2 cellular contexts compared by ENCODE assay signal in the genomic region with DNA sequence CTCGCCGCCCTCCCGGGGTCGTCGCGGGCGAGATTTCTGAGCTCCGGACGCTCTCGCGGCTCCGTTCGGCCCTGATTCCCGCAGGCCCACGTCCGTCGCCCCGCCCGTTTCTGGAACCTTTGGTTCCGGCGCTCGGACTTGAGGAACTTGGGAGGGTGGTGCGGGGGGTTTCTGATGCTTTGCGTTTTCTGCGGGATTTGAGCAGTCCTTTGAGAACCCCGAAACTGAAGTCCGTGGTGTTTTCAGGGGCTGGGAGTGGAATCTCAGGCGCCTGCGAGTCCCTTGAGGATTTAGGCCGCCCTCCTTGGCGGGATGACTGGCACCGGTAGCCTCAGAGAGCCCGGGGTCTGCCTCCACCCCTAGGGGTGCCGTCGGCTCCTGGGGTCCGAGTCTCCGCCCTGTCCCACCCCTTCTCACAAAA.
TF ChIP-seq lines count a peak whose summit lies in the region.

No MANE protein-coding gene starts in this region.

TF ChIP-seq in neural cell, 6 proteins besides CTCF, POLR2A, EP300 and RAD21 (continued from another document):
- TF ChIP-seq, protein P1, sequence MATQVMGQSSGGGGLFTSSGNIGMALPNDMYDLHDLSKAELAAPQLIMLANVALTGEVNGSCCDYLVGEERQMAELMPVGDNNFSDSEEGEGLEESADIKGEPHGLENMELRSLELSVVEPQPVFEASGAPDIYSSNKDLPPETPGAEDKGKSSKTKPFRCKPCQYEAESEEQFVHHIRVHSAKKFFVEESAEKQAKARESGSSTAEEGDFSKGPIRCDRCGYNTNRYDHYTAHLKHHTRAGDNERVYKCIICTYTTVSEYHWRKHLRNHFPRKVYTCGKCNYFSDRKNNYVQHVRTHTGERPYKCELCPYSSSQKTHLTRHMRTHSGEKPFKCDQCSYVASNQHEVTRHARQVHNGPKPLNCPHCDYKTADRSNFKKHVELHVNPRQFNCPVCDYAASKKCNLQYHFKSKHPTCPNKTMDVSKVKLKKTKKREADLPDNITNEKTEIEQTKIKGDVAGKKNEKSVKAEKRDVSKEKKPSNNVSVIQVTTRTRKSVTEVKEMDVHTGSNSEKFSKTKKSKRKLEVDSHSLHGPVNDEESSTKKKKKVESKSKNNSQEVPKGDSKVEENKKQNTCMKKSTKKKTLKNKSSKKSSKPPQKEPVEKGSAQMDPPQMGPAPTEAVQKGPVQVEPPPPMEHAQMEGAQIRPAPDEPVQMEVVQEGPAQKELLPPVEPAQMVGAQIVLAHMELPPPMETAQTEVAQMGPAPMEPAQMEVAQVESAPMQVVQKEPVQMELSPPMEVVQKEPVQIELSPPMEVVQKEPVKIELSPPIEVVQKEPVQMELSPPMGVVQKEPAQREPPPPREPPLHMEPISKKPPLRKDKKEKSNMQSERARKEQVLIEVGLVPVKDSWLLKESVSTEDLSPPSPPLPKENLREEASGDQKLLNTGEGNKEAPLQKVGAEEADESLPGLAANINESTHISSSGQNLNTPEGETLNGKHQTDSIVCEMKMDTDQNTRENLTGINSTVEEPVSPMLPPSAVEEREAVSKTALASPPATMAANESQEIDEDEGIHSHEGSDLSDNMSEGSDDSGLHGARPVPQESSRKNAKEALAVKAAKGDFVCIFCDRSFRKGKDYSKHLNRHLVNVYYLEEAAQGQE (IDR thresholded peaks at IDR 0.05; ENCODE audit: borderline replicate concordance), result no peak
- TF ChIP-seq SMC3 (conservative IDR thresholded peaks at IDR 0.05; ENCODE audit: poor library complexity) (no peak), MXI1 (conservative IDR thresholded peaks at IDR 0.05; ENCODE audit: poor library complexity, severe bottlenecking) (no peak), TAF1 (IDR thresholded peaks at IDR 0.05; ENCODE audit: low read depth) (no peak)

TF ChIP-seq in HEK293T, 16 proteins besides CTCF, POLR2A, EP300 and RAD21 (continued from another document):
- TF ChIP-seq, protein P2, sequence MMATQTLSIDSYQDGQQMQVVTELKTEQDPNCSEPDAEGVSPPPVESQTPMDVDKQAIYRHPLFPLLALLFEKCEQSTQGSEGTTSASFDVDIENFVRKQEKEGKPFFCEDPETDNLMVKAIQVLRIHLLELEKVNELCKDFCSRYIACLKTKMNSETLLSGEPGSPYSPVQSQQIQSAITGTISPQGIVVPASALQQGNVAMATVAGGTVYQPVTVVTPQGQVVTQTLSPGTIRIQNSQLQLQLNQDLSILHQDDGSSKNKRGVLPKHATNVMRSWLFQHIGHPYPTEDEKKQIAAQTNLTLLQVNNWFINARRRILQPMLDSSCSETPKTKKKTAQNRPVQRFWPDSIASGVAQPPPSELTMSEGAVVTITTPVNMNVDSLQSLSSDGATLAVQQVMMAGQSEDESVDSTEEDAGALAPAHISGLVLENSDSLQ (IDR thresholded peaks at IDR 0.05), result no peak
- no peak for TF ChIP-seq HDGF (IDR thresholded peaks at IDR 0.05; ENCODE audit: borderline replicate concordance)
- no peak for TF ChIP-seq SP1 (IDR thresholded peaks at IDR 0.05)
- TF ChIP-seq BHLHE40 (IDR thresholded peaks at IDR 0.05; ENCODE audit: borderline replicate concordance), result no peak
- TF ChIP-seq CTBP1 (IDR thresholded peaks at IDR 0.05; ENCODE audit: borderline replicate concordance), result no peak
- TF ChIP-seq SUZ12 (IDR thresholded peaks at IDR 0.05), result no peak
- no peak for TF ChIP-seq NFRKB (IDR thresholded peaks at IDR 0.05)
